8 cellular contexts compared by ENCODE assay signal in genomic region chr2:177332041-177332991, GRCh38.
DNase-seq lines count a peak whose midpoint lies in the region; ATAC-seq, FAIRE-seq and TF ChIP-seq lines count a peak whose summit lies in the region.

No MANE protein-coding gene starts in this region.

- DNase-seq in GM12865 (ENCODE audit: low read depth) (peak; percentile 75), NCI-H1105 treated with DMSO at 0.1 percent for 48 hours (lab: John Stamatoyannopoulos, UW) (peak; percentile 71), SKM-1 (lab: John Stamatoyannopoulos, UW; ENCODE audit: unreplicated experiment) (peak; percentile 40), chondrocyte (ENCODE audit: low spot score) (no peak), kidney glomerular epithelial cell (lab: John Stamatoyannopoulos, UW) (peak; percentile 79)
- peak; percentile 24 to 33 for DNase-seq in stimulated activated CD4-positive, alpha-beta T cell treated with anti-CD3 and anti-CD28 coated beads, Interleukin-2, amount 100 ng/mL, for 48 hours

- no peak overlapping the region for H3K4me3 ChIP-seq in GM12865 (ENCODE audit: low read depth, low read length)

- H3K27me3 Mint-ChIP-seq in chondrocyte (ENCODE audit: low read depth), result no peaks in the 10 kb centered on the region

- H3K4me3 Mint-ChIP-seq in chondrocyte (ENCODE audit: unreplicated experiment), result peak overlapping the region; percentile 35

- no peaks in the 10 kb centered on the region for H3K36me3 Mint-ChIP-seq in chondrocyte (ENCODE audit: low read depth)

- FAIRE-seq in A204.1 (lab: Jason Lieb, UNC), result peak; percentile 80

- peak; percentile 79 for ATAC-seq in HG02610 (IDR thresholded peaks at IDR 0.05; ENCODE audit: unreplicated experiment)

- peaks cover 22% of the 10 kb centered on the region for H3K4me1 Mint-ChIP-seq in chondrocyte (ENCODE audit: low read depth)

- H3K27ac Mint-ChIP-seq in chondrocyte (ENCODE audit: unreplicated experiment), result peak overlapping the region; percentile 92

- TF ChIP-seq CTCF in GM12865 (IDR thresholded peaks at IDR 0.05; ENCODE audit: insufficient read depth, low read depth, low read length, missing control alignments), result peak; percentile 57
- peak; percentile 90 for TF ChIP-seq CTCF in chondrocyte (IDR thresholded peaks at IDR 0.05)

- no peaks in the 10 kb centered on the region for H3K9me3 Mint-ChIP-seq in chondrocyte (ENCODE audit: low read depth)
